ENCODE assay signal across 12 cellular contexts in genomic region chr3:16059700-16060357, GRCh38.
DNase-seq lines count a peak whose midpoint lies in the region; ATAC-seq and TF ChIP-seq lines count a peak whose summit lies in the region.
"Had no signal": no experiment of that assay in that cellular context is flagged by ENCODE, and none has a peak within 500 bp of the region (broad histone marks: within the 10 kb centered on the region; RNA-seq: fewer than 3 reads in every experiment).

No MANE protein-coding gene starts in this region.

- H3K4me1 ChIP-seq in esophagus muscularis mucosa, result peaks cover 49 to 73% (median 63%) of the 10 kb centered on the region in 4 donors
- H3K4me1 ChIP-seq in transverse colon, result peaks cover 0 to 11% (median 5%) of the 10 kb centered on the region in 4 donors
- 0 out of 2 replicates have a peak, but pooled peaks cover 5% of the 10 kb centered on the region for H3K4me1 ChIP-seq in GM23338 (ENCODE audit: insufficient read depth)

- intact Hi-C loops in esophagus muscularis mucosa (cut with DNase I) (no loop called here), transverse colon (cut with DNase I; ENCODE audit: low total_unique reads) (no loop called here)

- TF ChIP-seq POLR2A in esophagus muscularis mucosa (IDR thresholded peaks at IDR 0.05; ENCODE audit: low read depth) (no peak), transverse colon (IDR thresholded peaks at IDR 0.05) (no peak)

- WGBS in esophagus muscularis mucosa, result 73% methylated on average over 3 of the region's 3 CpGs
- WGBS in transverse colon (ENCODE audit: low coverage in 1 of 2), 2 donors, result 62 to 77% methylated on average over 3 of the region's 3 CpGs

- TF ChIP-seq CTCF in esophagus muscularis mucosa (IDR thresholded peaks at IDR 0.05) (no peak), omental fat pad (IDR thresholded peaks at IDR 0.05) (no peak), transverse colon (IDR thresholded peaks at IDR 0.05) (no peak), GM23338 (conservative IDR thresholded peaks at IDR 0.05; ENCODE audit: low read depth in 2 of 2) (no peak)

- H3K4me3 ChIP-seq in esophagus muscularis mucosa, result no peak overlapping the region
- H3K4me3 ChIP-seq in transverse colon, result no peak overlapping the region
- H3K4me3 ChIP-seq in GM23338, result no peak overlapping the region

- peaks cover 4% of the 10 kb centered on the region; the same call in 1 of the 2 replicates for H3K9me2 ChIP-seq in GM23338 (ENCODE audit: insufficient read depth)

- no peak overlapping the region for H3K4me3 Mint-ChIP-seq in GM23338
- H3K4me3 Mint-ChIP-seq: activated T-cell treated with anti-CD3 and anti-CD28 coated beads, Interleukin-2, amount 50 U/mL, for 4 hours; CD8-positive, alpha-beta memory T cell had no signal

- H3K27me3 ChIP-seq in esophagus muscularis mucosa (no peaks in the 10 kb centered on the region), transverse colon (no peaks in the 10 kb centered on the region), GM23338 (ENCODE audit: insufficient read depth) (no peaks in the 10 kb centered on the region)

- ATAC-seq in SK-N-SH treated with all-trans-retinoic acid at 6 μM for 48 hours (peak; percentile 3), omental fat pad (ENCODE audit: low FRiP score) (peak; percentile 9), HG03342 (IDR thresholded peaks at IDR 0.05; ENCODE audit: unreplicated experiment) (no peak), GM23338 (no peak), HG03097 (IDR thresholded peaks at IDR 0.05; ENCODE audit: low FRiP score, unreplicated experiment) (no peak)
- ATAC-seq: activated T-cell treated with anti-CD3 and anti-CD28 coated beads, Interleukin-2, amount 50 U/mL, for 4 hours had no signal

- H3K9me3 ChIP-seq in esophagus muscularis mucosa, result no peaks in the 10 kb centered on the region
- no peaks in the 10 kb centered on the region for H3K9me3 ChIP-seq in transverse colon

- H3K4me2 ChIP-seq in GM23338, result no peak overlapping the region

- H3K36me3 Mint-ChIP-seq in GM23338 (ENCODE audit: low read depth), result no peaks in the 10 kb centered on the region

- H4K20me1 ChIP-seq in GM23338 (replicated peaks; ENCODE audit: insufficient read depth), result no peaks in the 10 kb centered on the region

- no peaks in the 10 kb centered on the region for H3K9me3 Mint-ChIP-seq in GM23338
- H3K9me3 Mint-ChIP-seq: activated T-cell treated with anti-CD3 and anti-CD28 coated beads, Interleukin-2, amount 50 U/mL, for 4 hours had no signal

- no peak overlapping the region for H2AFZ ChIP-seq in GM23338

- DNase-seq in esophagus muscularis mucosa (ENCODE audit: extremely low spot score) (no peak), omental fat pad (ENCODE audit: low spot score) (no peak), transverse colon (no peak), superior temporal gyrus (ENCODE audit: extremely low spot score) (no peak), GM23338 (ENCODE audit: low spot score) (no peak)
- DNase-seq: activated T-cell treated with anti-CD3 and anti-CD28 coated beads, Interleukin-2, amount 50 U/mL, for 4 hours; CD8-positive, alpha-beta memory T cell; stimulated activated naive CD4-positive, alpha-beta T cell treated with Interleukin-2 at 50 U/mL for 16 hours had no signal

- H3K79me2 ChIP-seq in GM23338 (replicated peaks; ENCODE audit: insufficient read depth), result no peaks in the 10 kb centered on the region

- H3K27ac Mint-ChIP-seq in GM23338, result no peak overlapping the region

- no peaks in the 10 kb centered on the region for H3K36me3 ChIP-seq in esophagus muscularis mucosa
- H3K36me3 ChIP-seq in transverse colon, result no peaks in the 10 kb centered on the region
- H3K36me3 ChIP-seq in GM23338 (ENCODE audit: insufficient read depth), result no peaks in the 10 kb centered on the region

- TF ChIP-seq EP300 in esophagus muscularis mucosa (IDR thresholded peaks at IDR 0.05), result no peak
- TF ChIP-seq EP300 in transverse colon (IDR thresholded peaks at IDR 0.05; ENCODE audit: low read depth), result no peak

- H3K27me3 Mint-ChIP-seq in GM23338 (ENCODE audit: insufficient read depth, low read depth, poor library complexity), result no peaks in the 10 kb centered on the region

- in situ Hi-C loops in transverse colon (cut with MboI; ENCODE audit: low pct_ligation_motif_present in 1 of 4, low pct_unique_long_range_greater_than_20kb in 1 of 4, low sequenced_read_pairs in 3 of 4), result loop anchor here in 1 of 4 donors (10.0 kb wide), 2 partner anchors 115 to 185 kb away; partner anchors contain the start of gene GALNT15

- no peaks in the 10 kb centered on the region for H3F3A ChIP-seq in GM23338 (replicated peaks; ENCODE audit: low read depth)

- peaks cover 5% of the 10 kb centered on the region; the same call in 2 of the 3 replicates for H3K4me1 Mint-ChIP-seq in GM23338
- H3K4me1 Mint-ChIP-seq: CD8-positive, alpha-beta memory T cell had no signal

- peak overlapping the region; percentile 77 to 82 (median 78) for H3K27ac ChIP-seq in esophagus muscularis mucosa (replicated peaks in 1 of 4)
- peak overlapping the region; percentile 44 to 68 (median 64) for H3K27ac ChIP-seq in transverse colon
- no peak overlapping the region for H3K27ac ChIP-seq in GM23338 (ENCODE audit: low read depth)
- H3K27ac ChIP-seq: VCaP had no signal

TF ChIP-seq in SK-N-SH treated with all-trans-retinoic acid at 6 μM for 48 hours, 23 proteins besides CTCF, POLR2A, EP300 and RAD21 (continues in another document):
- TF ChIP-seq PPARA (CRISPR knock-in tag; IDR thresholded peaks at IDR 0.05; ENCODE audit: borderline replicate concordance), result no peak
- no peak for TF ChIP-seq PATZ1 (CRISPR knock-in tag; IDR thresholded peaks at IDR 0.05; ENCODE audit: borderline replicate concordance)
- TF ChIP-seq ZFP30 (CRISPR knock-in tag; IDR thresholded peaks at IDR 0.05), result no peak
- no peak for TF ChIP-seq CREB5 (CRISPR knock-in tag; IDR thresholded peaks at IDR 0.05; ENCODE audit: low read depth)

TF ChIP-seq in GM23338, 12 proteins besides CTCF, POLR2A, EP300 and RAD21 (continues in another document):
- TF ChIP-seq REST (IDR thresholded peaks at IDR 0.05; ENCODE audit: unreplicated experiment) (no peak), ZNF114 (CRISPR knock-in tag; IDR thresholded peaks at IDR 0.05) (no peak), ZNF331 (CRISPR knock-in tag; IDR thresholded peaks at IDR 0.05; ENCODE audit: low read depth) (no peak)

Comparison
In these comparisons a context has a peak if more than half of its experiments do, and no peak if none do; other contexts are left out.
1. ATAC-seq: peak in SK-N-SH treated with all-trans-retinoic acid at 6 μM for 48 hours (single experiment) and omental fat pad (single experiment); none in HG03342 (single experiment), GM23338 (single experiment) and HG03097 (single experiment).